Comparison of ENCODE assay signal across 3 cellular contexts in the genomic region with DNA sequence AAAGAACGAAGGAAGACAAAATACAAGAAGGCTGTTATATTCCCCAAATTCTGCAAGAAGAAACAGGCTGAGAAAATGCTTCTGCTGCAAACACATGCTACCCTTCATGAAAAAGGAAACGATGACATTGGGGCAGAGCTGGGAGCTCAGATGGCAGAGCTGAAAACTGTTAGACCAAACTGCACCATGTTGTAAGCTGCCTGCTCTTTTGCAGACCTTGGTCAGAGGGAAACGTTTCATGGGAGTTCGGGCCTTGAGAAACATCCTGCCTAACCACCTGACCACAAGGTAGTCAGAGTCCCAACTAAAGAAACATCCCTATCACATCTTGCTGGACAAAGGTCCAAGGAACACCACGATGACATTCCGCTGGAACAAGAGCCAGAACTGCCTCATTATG.
TF ChIP-seq lines count a peak whose summit lies in the region.

No MANE protein-coding gene starts in this region.

TF ChIP-seq in GM12891, 5 proteins besides CTCF, POLR2A, EP300 and RAD21:
- TF ChIP-seq POU2F2 (IDR thresholded peaks at IDR 0.05; ENCODE audit: low read depth, low read length) (no peak), SPI1 (IDR thresholded peaks at IDR 0.05; ENCODE audit: low read depth, low read length) (no peak), PAX5 (IDR thresholded peaks at IDR 0.05; ENCODE audit: insufficient read depth, low read length, severe bottlenecking) (no peak), TAF1 (IDR thresholded peaks at IDR 0.05; ENCODE audit: low read depth, low read length) (no peak), POLR2AphosphoS5 (IDR thresholded peaks at IDR 0.05; ENCODE audit: low read depth, low read length) (no peak)

TF ChIP-seq in IMR-90, 13 proteins besides CTCF, POLR2A, EP300 and RAD21:
- TF ChIP-seq MXI1 (IDR thresholded peaks at IDR 0.05; ENCODE audit: borderline replicate concordance, low read depth, low read length): no peak
- TF ChIP-seq NFE2L2 (IDR thresholded peaks at IDR 0.05; ENCODE audit: low read depth, low read length): no peak
- TF ChIP-seq RFX5 (IDR thresholded peaks at IDR 0.05; ENCODE audit: low read depth, low read length): no peak
- TF ChIP-seq SMC3 (IDR thresholded peaks at IDR 0.05; ENCODE audit: low read depth, low read length): no peak
- TF ChIP-seq, protein P1, sequence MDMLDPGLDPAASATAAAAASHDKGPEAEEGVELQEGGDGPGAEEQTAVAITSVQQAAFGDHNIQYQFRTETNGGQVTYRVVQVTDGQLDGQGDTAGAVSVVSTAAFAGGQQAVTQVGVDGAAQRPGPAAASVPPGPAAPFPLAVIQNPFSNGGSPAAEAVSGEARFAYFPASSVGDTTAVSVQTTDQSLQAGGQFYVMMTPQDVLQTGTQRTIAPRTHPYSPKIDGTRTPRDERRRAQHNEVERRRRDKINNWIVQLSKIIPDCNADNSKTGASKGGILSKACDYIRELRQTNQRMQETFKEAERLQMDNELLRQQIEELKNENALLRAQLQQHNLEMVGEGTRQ (IDR thresholded peaks at IDR 0.05; ENCODE audit: low read depth, low read length): no peak
- TF ChIP-seq CHD1 (IDR thresholded peaks at IDR 0.05; ENCODE audit: low read depth, low read length): no peak
- TF ChIP-seq MAFK (IDR thresholded peaks at IDR 0.05; ENCODE audit: low read depth, low read length): no peak
- TF ChIP-seq RCOR1 (IDR thresholded peaks at IDR 0.05; ENCODE audit: insufficient replicate concordance, low read length): no peak
- no peak for TF ChIP-seq MAZ (IDR thresholded peaks at IDR 0.05; ENCODE audit: borderline replicate concordance, low read depth, low read length)
- no peak for TF ChIP-seq CEBPB (IDR thresholded peaks at IDR 0.05; ENCODE audit: low read depth, low read length)
- TF ChIP-seq FOS (IDR thresholded peaks at IDR 0.05; ENCODE audit: low read depth, low read length): no peak
- TF ChIP-seq, protein P2, sequence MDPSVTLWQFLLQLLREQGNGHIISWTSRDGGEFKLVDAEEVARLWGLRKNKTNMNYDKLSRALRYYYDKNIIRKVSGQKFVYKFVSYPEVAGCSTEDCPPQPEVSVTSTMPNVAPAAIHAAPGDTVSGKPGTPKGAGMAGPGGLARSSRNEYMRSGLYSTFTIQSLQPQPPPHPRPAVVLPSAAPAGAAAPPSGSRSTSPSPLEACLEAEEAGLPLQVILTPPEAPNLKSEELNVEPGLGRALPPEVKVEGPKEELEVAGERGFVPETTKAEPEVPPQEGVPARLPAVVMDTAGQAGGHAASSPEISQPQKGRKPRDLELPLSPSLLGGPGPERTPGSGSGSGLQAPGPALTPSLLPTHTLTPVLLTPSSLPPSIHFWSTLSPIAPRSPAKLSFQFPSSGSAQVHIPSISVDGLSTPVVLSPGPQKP (IDR thresholded peaks at IDR 0.05; ENCODE audit: borderline replicate concordance, low read depth, low read length): no peak
- TF ChIP-seq BHLHE40 (IDR thresholded peaks at IDR 0.05; ENCODE audit: low read depth, low read length): no peak

TF ChIP-seq in H1, 55 proteins besides CTCF, POLR2A, EP300 and RAD21:
- TF ChIP-seq HDAC2 (IDR thresholded peaks at IDR 0.05; ENCODE audit: borderline replicate concordance in 1 of 2, low read depth in 2 of 2, low read length in 2 of 2) (no peak), EGR1 (IDR thresholded peaks at IDR 0.05; ENCODE audit: borderline replicate concordance, low read depth, low read length) (no peak), SP2 (IDR thresholded peaks at IDR 0.05; ENCODE audit: low read length) (no peak), SP1 (IDR thresholded peaks at IDR 0.05; ENCODE audit: low read depth, low read length) (no peak), SP4 (IDR thresholded peaks at IDR 0.05; ENCODE audit: low read length) (no peak), SIN3A (conservative IDR thresholded peaks at IDR 0.05 in 1 of 2, IDR thresholded peaks at IDR 0.05 in 1 of 2; ENCODE audit: low read depth in 1 of 2, low read length in 2 of 2) (no peak), TEAD4 (IDR thresholded peaks at IDR 0.05; ENCODE audit: low read depth, low read length) (no peak), BCL11A (IDR thresholded peaks at IDR 0.05; ENCODE audit: low read depth in 2 of 2, low read length in 2 of 2) (no peak), ASH2L (IDR thresholded peaks at IDR 0.05; ENCODE audit: low read length) (no peak)
- TF ChIP-seq, protein P3, sequence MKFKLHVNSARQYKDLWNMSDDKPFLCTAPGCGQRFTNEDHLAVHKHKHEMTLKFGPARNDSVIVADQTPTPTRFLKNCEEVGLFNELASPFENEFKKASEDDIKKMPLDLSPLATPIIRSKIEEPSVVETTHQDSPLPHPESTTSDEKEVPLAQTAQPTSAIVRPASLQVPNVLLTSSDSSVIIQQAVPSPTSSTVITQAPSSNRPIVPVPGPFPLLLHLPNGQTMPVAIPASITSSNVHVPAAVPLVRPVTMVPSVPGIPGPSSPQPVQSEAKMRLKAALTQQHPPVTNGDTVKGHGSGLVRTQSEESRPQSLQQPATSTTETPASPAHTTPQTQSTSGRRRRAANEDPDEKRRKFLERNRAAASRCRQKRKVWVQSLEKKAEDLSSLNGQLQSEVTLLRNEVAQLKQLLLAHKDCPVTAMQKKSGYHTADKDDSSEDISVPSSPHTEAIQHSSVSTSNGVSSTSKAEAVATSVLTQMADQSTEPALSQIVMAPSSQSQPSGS (IDR thresholded peaks at IDR 0.05; ENCODE audit: low read length): no peak
